24 cellular contexts compared by ENCODE assay signal in genomic region chr9:89379031-89379430, GRCh38.
DNase-seq lines count a peak whose midpoint lies in the region; ATAC-seq and TF ChIP-seq lines count a peak whose summit lies in the region.
"Had no signal": no experiment of that assay in that cellular context is flagged by ENCODE, and none has a peak within 500 bp of the region (broad histone marks: within the 10 kb centered on the region; RNA-seq: fewer than 3 reads in every experiment).

No MANE protein-coding gene starts in this region.

- H3K4me3 Mint-ChIP-seq in activated CD4-positive, alpha-beta T cell treated with anti-CD3 and anti-CD28 coated beads for 36 hours, result no peak overlapping the region
- H3K4me3 Mint-ChIP-seq in CD8-positive, alpha-beta memory T cell, result peak overlapping the region in 2 of 7 donors; percentile 9 to 34
- no peak overlapping the region for H3K4me3 Mint-ChIP-seq in activated T-helper 2 cell treated with anti-CD3 and anti-CD28 coated beads, Interferon-gamma antibody, Interleukin-2, Interleukin-4, amounts not matched to agents 10 μg/mL and 5 μg/mL and 100 μg/mL, durations not matched to agents 14 hours and 24 hours and 36 hours (ENCODE audit: low read depth)
- H3K4me3 Mint-ChIP-seq: activated naive CD8-positive, alpha-beta T cell treated with anti-CD3 and anti-CD28 coated beads, Interleukin-2, amount 10 ng/mL, durations not matched to agents 7 days and 5 days; HFFc6 had no signal

- H3K27ac ChIP-seq in CD8-positive, alpha-beta memory T cell (ENCODE audit: low read depth, low read length), result no peak overlapping the region
- no peak overlapping the region for H3K27ac ChIP-seq in neuronal stem cell (replicated peaks; ENCODE audit: low read length)
- no peak overlapping the region for H3K27ac ChIP-seq in lower lobe of right lung
- H3K27ac ChIP-seq: foreskin keratinocyte, hepatocyte, transverse colon had no signal

- H3K4me2 ChIP-seq in neuronal stem cell (ENCODE audit: insufficient read depth, low read length, poor library complexity, severe bottlenecking), result no peak overlapping the region
- H3K4me2 ChIP-seq: hepatocyte had no signal

- peaks cover 26% of the 10 kb centered on the region for H3K4me1 ChIP-seq in CD8-positive, alpha-beta memory T cell (ENCODE audit: insufficient read depth, low read length)
- peaks cover 0 to 6% of the 10 kb centered on the region in 2 donors for H3K4me1 ChIP-seq in neuronal stem cell (ENCODE audit: control insufficient read depth in 2 of 2, insufficient read depth in 1 of 2, low read depth in 1 of 2, low read length in 2 of 2)
- H3K4me1 ChIP-seq in lower lobe of right lung, result no peaks in the 10 kb centered on the region
- H3K4me1 ChIP-seq: foreskin keratinocyte had no signal

- no peak for ATAC-seq in activated CD4-positive, alpha-beta T cell treated with anti-CD3 and anti-CD28 coated beads for 36 hours
- ATAC-seq in lower lobe of right lung, result no peak
- ATAC-seq: foreskin keratinocyte, HepG2, left ventricle myocardium superior, Right ventricle myocardium inferior had no signal

- peaks cover 66% of the 10 kb centered on the region for H3K36me3 Mint-ChIP-seq in activated CD4-positive, alpha-beta T cell treated with anti-CD3 and anti-CD28 coated beads for 36 hours (ENCODE audit: low read depth)
- peaks cover 0 to 84% (median 20%) of the 10 kb centered on the region in 3 donors for H3K36me3 Mint-ChIP-seq in CD8-positive, alpha-beta memory T cell
- peaks cover 80% of the 10 kb centered on the region for H3K36me3 Mint-ChIP-seq in activated T-helper 2 cell treated with anti-CD3 and anti-CD28 coated beads, Interferon-gamma antibody, Interleukin-2, Interleukin-4, amounts not matched to agents 10 μg/mL and 5 μg/mL and 100 μg/mL, durations not matched to agents 14 hours and 24 hours and 36 hours (ENCODE audit: low read depth)

- POLR2A ChIA-PET in activated CD4-positive, alpha-beta T cell treated with anti-CD3 and anti-CD28 coated beads for 36 hours (lab: Charles Lee), result no interaction called here
- POLR2A ChIA-PET in CD8-positive, alpha-beta memory T cell (lab: Charles Lee), result no interaction called here

- no peak overlapping the region for H4K8ac ChIP-seq in neuronal stem cell (ENCODE audit: low read depth, low read length)

- no peak overlapping the region for H3K4ac ChIP-seq in neuronal stem cell (ENCODE audit: low read length)

- no peak overlapping the region for H2BK12ac ChIP-seq in neuronal stem cell (ENCODE audit: low read length)

- H2BK120ac ChIP-seq in neuronal stem cell (ENCODE audit: low read depth, low read length), result no peak overlapping the region

- peak overlapping the region; percentile 18 for H3K23ac ChIP-seq in neuronal stem cell (ENCODE audit: low read depth, low read length, poor library complexity)

- peak overlapping the region; percentile 80 for H3K27ac Mint-ChIP-seq in activated CD4-positive, alpha-beta T cell treated with anti-CD3 and anti-CD28 coated beads for 36 hours
- H3K27ac Mint-ChIP-seq in CD8-positive, alpha-beta memory T cell, result peak overlapping the region in 5 of 8 donors; percentile 25 to 80 (median 33)
- peak overlapping the region; percentile 71 for H3K27ac Mint-ChIP-seq in activated T-helper 2 cell treated with anti-CD3 and anti-CD28 coated beads, Interferon-gamma antibody, Interleukin-2, Interleukin-4, amounts not matched to agents 10 μg/mL and 5 μg/mL and 100 μg/mL, durations not matched to agents 14 hours and 24 hours and 36 hours
- H3K27ac Mint-ChIP-seq: HFFc6 had no signal

- H3K27me3 ChIP-seq in CD8-positive, alpha-beta memory T cell (ENCODE audit: insufficient read depth, low read length, poor library complexity, severe bottlenecking), result no peaks in the 10 kb centered on the region
- H3K27me3 ChIP-seq in neuronal stem cell (ENCODE audit: control insufficient read depth in 3 of 3, insufficient read depth in 3 of 3, low read depth in 1 of 3, low read length in 3 of 3) (no peaks in the 10 kb centered on the region), lower lobe of right lung (ENCODE audit: low read depth) (no peaks in the 10 kb centered on the region)
- H3K27me3 ChIP-seq: foreskin keratinocyte, hepatocyte, transverse colon had no signal

- no peak for DNase-seq in activated CD4-positive, alpha-beta T cell treated with anti-CD3 and anti-CD28 coated beads for 36 hours
- DNase-seq in activated CD4-positive, alpha-beta T cell treated with anti-CD3 and anti-CD28 coated beads, Interleukin-2, amount 50 U/mL, for 4 hours, result no peak
- no peak for DNase-seq in CD8-positive, alpha-beta memory T cell
- DNase-seq in activated T-helper 2 cell treated with anti-CD3 and anti-CD28 coated beads, Interferon-gamma antibody, Interleukin-2, Interleukin-4, amounts not matched to agents 10 μg/mL and 5 μg/mL and 100 μg/mL, durations not matched to agents 14 hours and 24 hours and 36 hours (ENCODE audit: low spot score), result no peak
- no peak for DNase-seq in neuronal stem cell (ENCODE audit: low spot score)
- no peak for DNase-seq in activated gamma-delta T cell (lab: John Stamatoyannopoulos, UW)
- no peak for DNase-seq in foreskin melanocyte
- no peak for DNase-seq in lower lobe of right lung
- DNase-seq: activated CD4-positive, CD25-positive, alpha-beta regulatory T cell treated with anti-CD3 and anti-CD28 coated beads, Interleukin-2, amount 50 U/mL, for 72 hours; activated CD8-positive, alpha-beta memory T cell treated with anti-CD3 and anti-CD28 coated beads, Interleukin-2, amount 50 U/mL, for 4 hours; activated naive CD8-positive, alpha-beta T cell treated with anti-CD3 and anti-CD28 coated beads, Interleukin-2, amount 10 ng/mL, durations not matched to agents 7 days and 5 days; AML-193; cerebellar nuclear complex; foreskin keratinocyte; HFFc6; left ventricle myocardium superior; NCI-H1092; NCI-H2081 treated with DMSO at 0.1 percent for 48 hours; NCI-H446; stimulated activated CD4-positive, alpha-beta T cell treated with anti-CD3 and anti-CD28 coated beads, Interleukin-2, amount 100 ng/mL, for 24 hours; transverse colon had no signal

- H2BK5ac ChIP-seq in neuronal stem cell (ENCODE audit: low read length), result no peak overlapping the region

- peaks cover 58% of the 10 kb centered on the region for H3K36me3 ChIP-seq in CD8-positive, alpha-beta memory T cell (ENCODE audit: insufficient read depth, low read length)
- H3K36me3 ChIP-seq in neuronal stem cell (replicated peaks in 1 of 2; ENCODE audit: control insufficient read depth in 2 of 2, insufficient read depth in 2 of 2, low read length in 2 of 2) (peaks cover 0 to 20% of the 10 kb centered on the region in 2 donors), lower lobe of right lung (peaks cover 51% of the 10 kb centered on the region)
- H3K36me3 ChIP-seq: transverse colon had no signal

- H3K14ac ChIP-seq in neuronal stem cell (ENCODE audit: low read length), result no peak overlapping the region

- H3K27me3 Mint-ChIP-seq in activated CD4-positive, alpha-beta T cell treated with anti-CD3 and anti-CD28 coated beads for 36 hours, result no peaks in the 10 kb centered on the region
- peaks cover 0 to 8% of the 10 kb centered on the region in 2 donors for H3K27me3 Mint-ChIP-seq in CD8-positive, alpha-beta memory T cell
- no peaks in the 10 kb centered on the region for H3K27me3 Mint-ChIP-seq in activated T-helper 2 cell treated with anti-CD3 and anti-CD28 coated beads, Interferon-gamma antibody, Interleukin-2, Interleukin-4, amounts not matched to agents 10 μg/mL and 5 μg/mL and 100 μg/mL, durations not matched to agents 14 hours and 24 hours and 36 hours (ENCODE audit: low read depth)
- H3K27me3 Mint-ChIP-seq: activated naive CD8-positive, alpha-beta T cell treated with anti-CD3 and anti-CD28 coated beads, Interleukin-2, amount 10 ng/mL, durations not matched to agents 7 days and 5 days had no signal

- no peak for TF ChIP-seq CTCF in lower lobe of right lung (IDR thresholded peaks at IDR 0.05)

- CTCF ChIA-PET in activated CD4-positive, alpha-beta T cell treated with anti-CD3 and anti-CD28 coated beads for 36 hours (lab: Charles Lee), result no interaction called here
- CTCF ChIA-PET in CD8-positive, alpha-beta memory T cell (lab: Charles Lee), result interaction anchor here (1.2 kb wide), 1 partner anchor 170 kb away, joined by 6 read pairs; no protein-coding TSS in a partner anchor

- H2BK15ac ChIP-seq in neuronal stem cell (ENCODE audit: low read length), result no peak overlapping the region

- intact Hi-C loops in activated CD4-positive, alpha-beta T cell treated with anti-CD3 and anti-CD28 coated beads for 36 hours (cut with DNase I, micrococcal nuclease), result no loop called here
- intact Hi-C loops in activated T-helper 2 cell treated with anti-CD3 and anti-CD28 coated beads, Interferon-gamma antibody, Interleukin-2, Interleukin-4, amounts not matched to agents 10 μg/mL and 5 μg/mL and 100 μg/mL, durations not matched to agents 14 hours and 24 hours and 36 hours (cut with micrococcal nuclease), result no loop called here
- intact Hi-C loops in lower lobe of right lung (cut with DNase I), result no loop called here

- no peak overlapping the region for H3K9ac ChIP-seq in neuronal stem cell (ENCODE audit: low read depth, low read length, poor library complexity)

- no peak overlapping the region for H4K91ac ChIP-seq in neuronal stem cell (ENCODE audit: low read depth, low read length, poor library complexity)

- peaks cover 2% of the 10 kb centered on the region for H3K79me1 ChIP-seq in neuronal stem cell (ENCODE audit: low read depth, low read length)

- no peak overlapping the region for H3K18ac ChIP-seq in neuronal stem cell (ENCODE audit: low read length)

- peaks cover 58% of the 10 kb centered on the region for H3K4me1 Mint-ChIP-seq in activated CD4-positive, alpha-beta T cell treated with anti-CD3 and anti-CD28 coated beads for 36 hours
- peaks cover 26 to 58% (median 49%) of the 10 kb centered on the region in 3 donors for H3K4me1 Mint-ChIP-seq in CD8-positive, alpha-beta memory T cell
- H3K4me1 Mint-ChIP-seq in activated T-helper 2 cell treated with anti-CD3 and anti-CD28 coated beads, Interferon-gamma antibody, Interleukin-2, Interleukin-4, amounts not matched to agents 10 μg/mL and 5 μg/mL and 100 μg/mL, durations not matched to agents 14 hours and 24 hours and 36 hours (ENCODE audit: low read depth), result peaks cover 71% of the 10 kb centered on the region

- no CpG with 5 or more reads among the region's 14 CpGs for WGBS in neuronal stem cell (ENCODE audit: extremely low coverage in 2 of 2, insufficient read length in 2 of 2, insufficient replicate concordance in 1 of 2), 2 donors

- no peaks in the 10 kb centered on the region for H3K9me3 Mint-ChIP-seq in activated CD4-positive, alpha-beta T cell treated with anti-CD3 and anti-CD28 coated beads for 36 hours (ENCODE audit: low read depth)
- no peaks in the 10 kb centered on the region for H3K9me3 Mint-ChIP-seq in CD8-positive, alpha-beta memory T cell
- no peaks in the 10 kb centered on the region for H3K9me3 Mint-ChIP-seq in activated T-helper 2 cell treated with anti-CD3 and anti-CD28 coated beads, Interferon-gamma antibody, Interleukin-2, Interleukin-4, amounts not matched to agents 10 μg/mL and 5 μg/mL and 100 μg/mL, durations not matched to agents 14 hours and 24 hours and 36 hours
- H3K9me3 Mint-ChIP-seq: activated naive CD8-positive, alpha-beta T cell treated with anti-CD3 and anti-CD28 coated beads, Interleukin-2, amount 10 ng/mL, durations not matched to agents 7 days and 5 days; HFFc6 had no signal

- no peak overlapping the region for H2AFZ ChIP-seq in neuronal stem cell (ENCODE audit: low read length)
- H2AFZ ChIP-seq: hepatocyte had no signal

- H3K4me3 ChIP-seq in CD8-positive, alpha-beta memory T cell (ENCODE audit: low read length), result no peak overlapping the region
- H3K4me3 ChIP-seq in neuronal stem cell (ENCODE audit: low read length in 2 of 2) (no peak overlapping the region), lower lobe of right lung (no peak overlapping the region)
- H3K4me3 ChIP-seq: hepatocyte, transverse colon had no signal

- no peaks in the 10 kb centered on the region for H3K9me3 ChIP-seq in CD8-positive, alpha-beta memory T cell (ENCODE audit: low read length)
- H3K9me3 ChIP-seq in neuronal stem cell (replicated peaks in 1 of 2; ENCODE audit: control insufficient read depth in 2 of 2, insufficient read depth in 1 of 2, low read depth in 1 of 2, low read length in 2 of 2), result peaks cover 0 to 3% of the 10 kb centered on the region in 2 donors
- no peaks in the 10 kb centered on the region for H3K9me3 ChIP-seq in lower lobe of right lung
- H3K9me3 ChIP-seq: transverse colon had no signal

- H2AK5ac ChIP-seq in neuronal stem cell (ENCODE audit: low read depth, low read length), result no peak overlapping the region
